In the genomic region with DNA sequence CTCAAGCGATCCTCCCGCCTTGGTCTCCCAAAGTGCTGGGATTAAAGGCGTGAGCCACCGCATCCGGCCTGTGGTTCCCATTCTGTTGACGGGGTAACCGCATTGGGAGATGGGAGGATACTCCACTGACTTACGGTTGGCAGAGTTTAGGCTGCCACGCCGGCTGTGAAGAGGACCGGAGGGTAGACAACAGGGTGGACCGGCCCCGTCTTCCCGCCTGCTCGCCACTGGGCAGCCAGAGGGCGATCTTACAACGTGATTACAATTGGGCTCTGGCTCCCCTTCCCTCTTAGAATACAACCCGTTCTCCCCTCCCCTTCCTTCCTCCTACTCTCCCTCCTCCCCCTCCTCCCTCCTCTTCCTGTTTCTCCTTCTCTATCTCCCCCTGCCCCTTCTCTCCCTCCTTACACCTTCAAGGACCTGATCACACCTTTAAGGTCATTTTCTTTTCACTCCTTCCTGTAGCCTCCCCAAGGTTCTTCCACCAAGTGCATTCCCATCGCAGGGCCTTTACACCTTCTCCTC, we compare ENCODE assay signal across 6 cellular contexts. TPM values are rescaled to one million over a fixed set of nuclear protein-coding genes. Genes with fewer than 3 reads are reported as not detected.
DNase-seq lines count a peak whose midpoint lies in the region; ATAC-seq and TF ChIP-seq lines count a peak whose summit lies in the region.

No MANE protein-coding gene starts in this region.

- peak; percentile 89 for TF ChIP-seq CTCF in GM12864 (IDR thresholded peaks at IDR 0.05; ENCODE audit: low read depth, low read length, missing control alignments)
- peak; percentile 68 for TF ChIP-seq CTCF in astrocyte of the spinal cord (IDR thresholded peaks at IDR 0.05; ENCODE audit: low read depth, low read length)

- DNase-seq in GM12864 (ENCODE audit: low read depth) (no peak), astrocyte of the spinal cord (ENCODE audit: low read depth, low spot score) (peak; percentile 36), naive B cell (no peak)

- peak overlapping the region in 4 of 6 donors; percentile 54 to 91 (median 74) for H3K27ac Mint-ChIP-seq in naive B cell

- ATAC-seq in naive B cell (ENCODE audit: low read depth in 2 of 2), result no peak
- no peak for ATAC-seq in GM21737 (IDR thresholded peaks at IDR 0.05; ENCODE audit: unreplicated experiment)
- ATAC-seq in HG02588 (IDR thresholded peaks at IDR 0.05; ENCODE audit: unreplicated experiment), result no peak

- no peaks in the 10 kb centered on the region for H3K36me3 Mint-ChIP-seq in naive B cell

- H3K4me3 Mint-ChIP-seq in naive B cell, result peak overlapping the region in 3 of 8 donors; percentile 16 to 65 (median 36)

- H3K4me3 ChIP-seq in GM12864 (ENCODE audit: low read depth, low read length) (no peak overlapping the region), astrocyte of the spinal cord (ENCODE audit: low read depth, low read length) (no peak overlapping the region)

- in situ Hi-C loops in astrocyte of the spinal cord (cut with HindIII; ENCODE audit: low sequenced_read_pairs), result no loop called here

- no peaks in the 10 kb centered on the region for H3K9me3 Mint-ChIP-seq in naive B cell

- peaks cover 19 to 28% (median 22%) of the 10 kb centered on the region in 3 donors for H3K4me1 Mint-ChIP-seq in naive B cell

- peaks cover 0 to 6% (median 0%) of the 10 kb centered on the region in 3 donors for H3K27me3 Mint-ChIP-seq in naive B cell

TF ChIP-seq in PFSK-1, 5 proteins besides CTCF, POLR2A, EP300 and RAD21:
- TF ChIP-seq, protein P1, sequence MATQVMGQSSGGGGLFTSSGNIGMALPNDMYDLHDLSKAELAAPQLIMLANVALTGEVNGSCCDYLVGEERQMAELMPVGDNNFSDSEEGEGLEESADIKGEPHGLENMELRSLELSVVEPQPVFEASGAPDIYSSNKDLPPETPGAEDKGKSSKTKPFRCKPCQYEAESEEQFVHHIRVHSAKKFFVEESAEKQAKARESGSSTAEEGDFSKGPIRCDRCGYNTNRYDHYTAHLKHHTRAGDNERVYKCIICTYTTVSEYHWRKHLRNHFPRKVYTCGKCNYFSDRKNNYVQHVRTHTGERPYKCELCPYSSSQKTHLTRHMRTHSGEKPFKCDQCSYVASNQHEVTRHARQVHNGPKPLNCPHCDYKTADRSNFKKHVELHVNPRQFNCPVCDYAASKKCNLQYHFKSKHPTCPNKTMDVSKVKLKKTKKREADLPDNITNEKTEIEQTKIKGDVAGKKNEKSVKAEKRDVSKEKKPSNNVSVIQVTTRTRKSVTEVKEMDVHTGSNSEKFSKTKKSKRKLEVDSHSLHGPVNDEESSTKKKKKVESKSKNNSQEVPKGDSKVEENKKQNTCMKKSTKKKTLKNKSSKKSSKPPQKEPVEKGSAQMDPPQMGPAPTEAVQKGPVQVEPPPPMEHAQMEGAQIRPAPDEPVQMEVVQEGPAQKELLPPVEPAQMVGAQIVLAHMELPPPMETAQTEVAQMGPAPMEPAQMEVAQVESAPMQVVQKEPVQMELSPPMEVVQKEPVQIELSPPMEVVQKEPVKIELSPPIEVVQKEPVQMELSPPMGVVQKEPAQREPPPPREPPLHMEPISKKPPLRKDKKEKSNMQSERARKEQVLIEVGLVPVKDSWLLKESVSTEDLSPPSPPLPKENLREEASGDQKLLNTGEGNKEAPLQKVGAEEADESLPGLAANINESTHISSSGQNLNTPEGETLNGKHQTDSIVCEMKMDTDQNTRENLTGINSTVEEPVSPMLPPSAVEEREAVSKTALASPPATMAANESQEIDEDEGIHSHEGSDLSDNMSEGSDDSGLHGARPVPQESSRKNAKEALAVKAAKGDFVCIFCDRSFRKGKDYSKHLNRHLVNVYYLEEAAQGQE (IDR thresholded peaks at IDR 0.05; ENCODE audit: insufficient read depth in 1 of 2, low read depth in 2 of 2, low read length in 2 of 2), result no peak
- TF ChIP-seq FOXP2 (optimal IDR thresholded peaks at IDR 0.05; ENCODE audit: borderline replicate concordance, extremely low read depth, extremely low read length, insufficient read depth) (peak; percentile 49), TAF1 (IDR thresholded peaks at IDR 0.05; ENCODE audit: borderline replicate concordance, insufficient read depth, low read length) (0 out of 2 replicates have a peak, but pooled peaks have one; percentile 15), SIN3A (IDR thresholded peaks at IDR 0.05; ENCODE audit: borderline replicate concordance, insufficient read depth, low read length) (no peak), POLR2AphosphoS5 (IDR thresholded peaks at IDR 0.05; ENCODE audit: low read depth, low read length) (no peak)

RNA-seq across cellular contexts. Expression of a gene that starts 1.0 kb away (rescaled TPM):
- not detected for polyA plus RNA-seq in PFSK-1 (2012; ENCODE audit: insufficient read length, low read depth)
- polyA plus RNA-seq in naive B cell (ENCODE audit: low read depth in 6 of 6), result not detected

RNA-seq across cellular contexts. Expression of a gene that starts 10.5 kb away (rescaled TPM):
- polyA plus RNA-seq in PFSK-1 (2012; ENCODE audit: insufficient read length, low read depth), result 14.7 TPM
- polyA plus RNA-seq in naive B cell (ENCODE audit: low read depth in 6 of 6), result 100 to 1,000 TPM; 131 to 189 (median 163) TPM

RNA-seq across cellular contexts. Expression of a gene that starts 17.8 kb away (rescaled TPM):
- 0.79 TPM for polyA plus RNA-seq in PFSK-1 (2012; ENCODE audit: insufficient read length, low read depth)
- not detected for polyA plus RNA-seq in naive B cell (ENCODE audit: low read depth in 6 of 6)

RNA-seq across cellular contexts. Expression of a gene that starts 24.9 kb away (rescaled TPM):
- polyA plus RNA-seq in PFSK-1 (2012; ENCODE audit: insufficient read length, low read depth), result 141 TPM
- polyA plus RNA-seq in naive B cell (ENCODE audit: low read depth in 6 of 6), result 10 to 100 TPM; 14.3 to 44.0 (median 25.0) TPM

RNA-seq across cellular contexts. Expression of a gene that starts 53.5 kb away (rescaled TPM):
- polyA plus RNA-seq in PFSK-1 (2012; ENCODE audit: insufficient read length, low read depth), result 2.5 TPM
- under 1 TPM in 1 of 6 donors, not detected in 5; 0.52 TPM for polyA plus RNA-seq in naive B cell (ENCODE audit: low read depth in 6 of 6)
